In the genomic region with DNA sequence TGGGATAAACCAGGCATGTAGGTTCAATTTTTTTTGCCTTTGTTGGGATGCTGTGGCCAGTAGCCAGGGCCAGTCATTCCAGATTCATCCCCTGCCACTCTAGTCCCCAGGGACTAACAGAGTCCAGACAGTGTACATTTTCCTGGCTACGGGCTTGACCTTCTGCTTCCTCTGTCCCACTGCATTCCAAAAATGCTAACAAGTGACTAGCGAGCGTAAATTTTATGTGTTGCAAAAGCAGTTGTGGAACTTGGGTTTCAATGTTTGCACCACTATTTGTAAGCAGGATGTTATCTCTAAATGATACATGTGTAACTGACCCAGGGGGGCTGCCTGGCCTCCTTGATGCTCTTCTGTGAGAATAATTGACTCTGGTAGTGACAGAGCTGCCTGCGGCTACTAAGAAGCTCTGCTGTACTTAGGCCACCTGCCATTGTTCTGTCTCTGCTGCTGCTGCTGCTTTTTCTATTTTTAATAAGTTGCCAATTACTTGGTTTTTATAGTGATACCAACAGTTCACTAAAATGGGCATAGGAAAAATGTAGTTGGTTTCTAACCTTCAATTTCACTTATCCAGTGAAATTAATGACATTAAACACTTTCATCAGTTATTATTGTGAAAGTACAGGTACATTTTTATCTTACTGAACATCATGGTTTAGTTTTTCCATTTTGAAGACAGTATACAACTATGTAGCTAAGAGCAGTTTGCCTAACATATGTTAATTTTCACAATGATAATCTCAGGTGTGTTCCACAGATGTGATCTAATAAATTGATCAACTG, we compare ENCODE assay signal across 9 cellular contexts. TPM values are rescaled to one million over a fixed set of nuclear protein-coding genes. Genes with fewer than 3 reads are reported as not detected.
DNase-seq lines count a peak whose midpoint lies in the region; ATAC-seq and TF ChIP-seq lines count a peak whose summit lies in the region.
"Had no signal": no experiment of that assay in that cellular context is flagged by ENCODE, and none has a peak within 500 bp of the region (broad histone marks: within the 10 kb centered on the region; RNA-seq: fewer than 3 reads in every experiment).

No MANE protein-coding gene starts in this region.

- in situ Hi-C loops in brain microvascular endothelial cell (cut with HindIII; ENCODE audit: low pct_ligation_motif_present, low sequenced_read_pairs): no loop called here

- peak overlapping the region; percentile 73 to 74 for H3K27ac Mint-ChIP-seq in natural killer cell
- peak overlapping the region in 1 of 2 donors; percentile 17 for H3K27ac Mint-ChIP-seq in natural killer cell treated with Interleukin-12 subunit alpha and Interleukin-12 subunit beta and Interleukin-15 and Interleukin-18, amount 100 ng/mL, for 72 hours

- H3K9ac ChIP-seq in liver (ENCODE audit: low read depth in 1 of 2, low read length in 2 of 2): no peak overlapping the region

- intact Hi-C loops in natural killer cell (cut with micrococcal nuclease): no loop called here

- no peaks in the 10 kb centered on the region for H3K36me3 ChIP-seq in brain microvascular endothelial cell (replicated peaks)
- peaks cover 0 to 2% (median 0%) of the 10 kb centered on the region in 4 donors for H3K36me3 ChIP-seq in liver (ENCODE audit: control insufficient read depth in 4 of 4, insufficient read depth in 3 of 4, low read depth in 1 of 4, low read length in 3 of 4)

- H3K4me3 ChIP-seq in brain microvascular endothelial cell (ENCODE audit: low read depth, low read length) (no peak overlapping the region), liver (ENCODE audit: low read depth in 1 of 3, low read length in 3 of 3) (no peak overlapping the region)

- H3K9me3 Mint-ChIP-seq in natural killer cell: no peaks in the 10 kb centered on the region
- H3K9me3 Mint-ChIP-seq in natural killer cell treated with Interleukin-12 subunit alpha and Interleukin-12 subunit beta and Interleukin-15 and Interleukin-18, amount 100 ng/mL, for 72 hours: no peaks in the 10 kb centered on the region

- WGBS in liver: 52% methylated on average over 4 of the region's 4 CpGs

- H3K4me3 Mint-ChIP-seq in natural killer cell: no peak overlapping the region
- no peak overlapping the region for H3K4me3 Mint-ChIP-seq in natural killer cell treated with Interleukin-12 subunit alpha and Interleukin-12 subunit beta and Interleukin-15 and Interleukin-18, amount 100 ng/mL, for 72 hours

- DNase-seq in natural killer cell (no peak), brain microvascular endothelial cell (peak; percentile 52), NCI-H2171 (lab: John Stamatoyannopoulos, UW) (no peak), HPDE6-E6E7 (ENCODE audit: extremely low spot score) (no peak)
- no peak for DNase-seq in natural killer cell treated with Interleukin-12 subunit alpha and Interleukin-12 subunit beta and Interleukin-15 and Interleukin-18, amount 100 ng/mL, for 72 hours (ENCODE audit: low spot score)
- DNase-seq: NCI-H226 had no signal

- peaks cover 50 to 56% of the 10 kb centered on the region in 2 donors for H3K4me1 Mint-ChIP-seq in natural killer cell
- peaks cover 31 to 35% of the 10 kb centered on the region in 2 donors for H3K4me1 Mint-ChIP-seq in natural killer cell treated with Interleukin-12 subunit alpha and Interleukin-12 subunit beta and Interleukin-15 and Interleukin-18, amount 100 ng/mL, for 72 hours (ENCODE audit: low read depth in 2 of 2)

- peaks cover 0 to 12% (median 6%) of the 10 kb centered on the region in 4 donors for H3K4me1 ChIP-seq in liver (ENCODE audit: control insufficient read depth in 4 of 4, insufficient read depth in 4 of 4, low read length in 3 of 4)

- TF ChIP-seq CTCF in natural killer cell (IDR thresholded peaks at IDR 0.05) (no peak), brain microvascular endothelial cell (IDR thresholded peaks at IDR 0.05; ENCODE audit: low read depth, low read length, missing control alignments) (no peak), liver (IDR thresholded peaks at IDR 0.05; ENCODE audit: low read depth, low read length, missing input control) (no peak)

- H3K27ac ChIP-seq in brain microvascular endothelial cell (no peak overlapping the region), liver (ENCODE audit: low read depth in 1 of 2, low read length in 2 of 2) (no peak overlapping the region)

- no peaks in the 10 kb centered on the region for H3K27me3 Mint-ChIP-seq in natural killer cell (ENCODE audit: low read depth in 2 of 2)
- H3K27me3 Mint-ChIP-seq in natural killer cell treated with Interleukin-12 subunit alpha and Interleukin-12 subunit beta and Interleukin-15 and Interleukin-18, amount 100 ng/mL, for 72 hours: no peaks in the 10 kb centered on the region

- no peaks in the 10 kb centered on the region for H3K27me3 ChIP-seq in brain microvascular endothelial cell (replicated peaks)
- H3K27me3 ChIP-seq in liver (ENCODE audit: control insufficient read depth in 4 of 4, insufficient read depth in 4 of 4, low read length in 3 of 4): no peaks in the 10 kb centered on the region

- ATAC-seq in natural killer cell (no peak), GM18858 (IDR thresholded peaks at IDR 0.05; ENCODE audit: unreplicated experiment) (no peak), GM21381 (IDR thresholded peaks at IDR 0.05; ENCODE audit: unreplicated experiment) (no peak)
- no peak for ATAC-seq in natural killer cell treated with Interleukin-12 subunit alpha and Interleukin-12 subunit beta and Interleukin-15 and Interleukin-18, amount 100 ng/mL, for 72 hours

- peak in 1 of 2 donors; percentile 25 for TF ChIP-seq RAD21 in liver (IDR thresholded peaks at IDR 0.05)

- H3K36me3 Mint-ChIP-seq in natural killer cell: no peaks in the 10 kb centered on the region
- no peaks in the 10 kb centered on the region for H3K36me3 Mint-ChIP-seq in natural killer cell treated with Interleukin-12 subunit alpha and Interleukin-12 subunit beta and Interleukin-15 and Interleukin-18, amount 100 ng/mL, for 72 hours

- no peaks in the 10 kb centered on the region for H3K9me3 ChIP-seq in liver (ENCODE audit: control insufficient read depth in 4 of 4, low read length in 3 of 4)

TF ChIP-seq in liver, 16 proteins besides CTCF, POLR2A, EP300 and RAD21:
- peak in 1 of 2 donors; percentile 26 for TF ChIP-seq RXRA (IDR thresholded peaks at IDR 0.05)
- TF ChIP-seq ZBTB33 (IDR thresholded peaks at IDR 0.05): no peak
- TF ChIP-seq YY1 (IDR thresholded peaks at IDR 0.05): no peak
- TF ChIP-seq NR2F2 (IDR thresholded peaks at IDR 0.05): peak; percentile 85

RNA-seq across cellular contexts. Expression of gene TNRC6B, which starts 26.8 kb away (rescaled TPM):
- 100 to 1,000 TPM; 112 to 141 (median 138) TPM for total RNA-seq in natural killer cell
- 10 to 100 TPM; 43.6 to 52.7 TPM for total RNA-seq in natural killer cell treated with Interleukin-12 subunit alpha and Interleukin-12 subunit beta and Interleukin-15 and Interleukin-18, amount 100 ng/mL, for 72 hours
- total RNA-seq in liver: 10 to 100 TPM; 29.9 to 39.1 TPM
- polyA plus RNA-seq in liver: 10 to 100 TPM in 1 of 2 donors, 1 to 10 TPM in 1; 4.6 to 22.8 TPM
